Comparison of ENCODE assay signal across 8 cellular contexts in genomic region chr5:154753792-154754191, GRCh38. TPM values are rescaled to one million over a fixed set of nuclear protein-coding genes. Genes with fewer than 3 reads are reported as not detected.
A peak's percentile ranks its signal among the peaks of the same experiment; 100 is the strongest.
DNase-seq lines count a peak whose midpoint lies in the region; ATAC-seq and TF ChIP-seq lines count a peak whose summit lies in the region.

No MANE protein-coding gene starts in this region.

- H3K36me3 Mint-ChIP-seq in activated CD4-positive, alpha-beta memory T cell treated with anti-CD3 and anti-CD28 coated beads, Interleukin-2, amount 10 ng/mL, durations not matched to agents 7 days and 5 days (ENCODE audit: low read depth) = peaks cover 6% of the 10 kb centered on the region

- no peak for TF ChIP-seq CTCF in gastroesophageal sphincter (IDR thresholded peaks at IDR 0.05)

- peak; percentile 37 for DNase-seq in activated effector memory CD4-positive, alpha-beta T cell treated with anti-CD3 and anti-CD28 coated beads, Interleukin-2, amount 50 U/mL, for 16 hours
- DNase-seq in activated effector memory CD4-positive, alpha-beta T cell treated with Interleukin-2 at 50 U/mL for 16 hours = no peak
- no peak for DNase-seq in activated CD4-positive, alpha-beta memory T cell treated with anti-CD3 and anti-CD28 coated beads, Interleukin-2, amount 10 ng/mL, durations not matched to agents 7 days and 5 days
- DNase-seq in pons (ENCODE audit: low spot score) (peak; percentile 48), KG1 (lab: John Stamatoyannopoulos, UW) (no peak)
- no peak for DNase-seq in stimulated activated naive CD4-positive, alpha-beta T cell (lab: John Stamatoyannopoulos, UW)

- TF ChIP-seq EP300 in gastroesophageal sphincter (IDR thresholded peaks at IDR 0.05) = no peak

- H3K27me3 ChIP-seq in gastroesophageal sphincter = no peaks in the 10 kb centered on the region

- CTCF ChIA-PET in activated CD4-positive, alpha-beta memory T cell treated with anti-CD3 and anti-CD28 coated beads, Interleukin-2, amount 10 ng/mL, durations not matched to agents 7 days and 5 days (lab: Charles Lee) = interaction anchor here (1.0 kb wide), 1 partner anchor 193 kb away, joined by 3 read pairs; no protein-coding TSS in a partner anchor

- WGBS in gastroesophageal sphincter (ENCODE audit: low coverage in 1 of 2), 2 donors = 14 to 19% methylated on average over 2 to 5 of the region's 5 CpGs

- ATAC-seq in gastroesophageal sphincter = peak; percentile 59
- ATAC-seq in HG02571 (IDR thresholded peaks at IDR 0.05; ENCODE audit: unreplicated experiment) = no peak

- H3K4me3 Mint-ChIP-seq in activated CD4-positive, alpha-beta memory T cell treated with anti-CD3 and anti-CD28 coated beads, Interleukin-2, amount 10 ng/mL, durations not matched to agents 7 days and 5 days = peak overlapping the region; percentile 81

- peak overlapping the region; percentile 69 to 100 (median 99) for H3K27ac ChIP-seq in gastroesophageal sphincter

- no peaks in the 10 kb centered on the region for H3K36me3 ChIP-seq in gastroesophageal sphincter

- H3K9me3 ChIP-seq in gastroesophageal sphincter = no peaks in the 10 kb centered on the region

- H3K27ac Mint-ChIP-seq in activated CD4-positive, alpha-beta memory T cell treated with anti-CD3 and anti-CD28 coated beads, Interleukin-2, amount 10 ng/mL, durations not matched to agents 7 days and 5 days = peak overlapping the region; percentile 89

- H3K27me3 Mint-ChIP-seq in activated CD4-positive, alpha-beta memory T cell treated with anti-CD3 and anti-CD28 coated beads, Interleukin-2, amount 10 ng/mL, durations not matched to agents 7 days and 5 days = no peaks in the 10 kb centered on the region

- H3K4me3 ChIP-seq in gastroesophageal sphincter = peak overlapping the region in 1 of 2 donors; percentile 92

- peak; percentile 24 to 55 for TF ChIP-seq POLR2A in gastroesophageal sphincter (IDR thresholded peaks at IDR 0.05)

- no peaks in the 10 kb centered on the region for H3K9me3 Mint-ChIP-seq in activated CD4-positive, alpha-beta memory T cell treated with anti-CD3 and anti-CD28 coated beads, Interleukin-2, amount 10 ng/mL, durations not matched to agents 7 days and 5 days

- peaks cover 3 to 48% (median 12%) of the 10 kb centered on the region in 3 donors for H3K4me1 ChIP-seq in gastroesophageal sphincter

- POLR2A ChIA-PET in activated CD4-positive, alpha-beta memory T cell treated with anti-CD3 and anti-CD28 coated beads, Interleukin-2, amount 10 ng/mL, durations not matched to agents 7 days and 5 days (lab: Charles Lee) = interaction anchor here (0.9 to 1.2 kb wide), 3 partner anchors 70 to 106 kb away, joined by 3 to 5 read pairs (median 3); partner anchors contain the start of gene CNOT8

- H3K4me1 Mint-ChIP-seq in activated CD4-positive, alpha-beta memory T cell treated with anti-CD3 and anti-CD28 coated beads, Interleukin-2, amount 10 ng/mL, durations not matched to agents 7 days and 5 days = peaks cover 29% of the 10 kb centered on the region

RNA-seq across cellular contexts. Expression of gene LARP1, which starts 1.4 kb away (rescaled TPM):
- total RNA-seq in activated CD4-positive, alpha-beta memory T cell treated with anti-CD3 and anti-CD28 coated beads, Interleukin-2, amount 10 ng/mL, durations not matched to agents 7 days and 5 days = 100 to 1,000 TPM; 174 to 177 TPM
- total RNA-seq in gastroesophageal sphincter = 100 to 1,000 TPM in 1 of 4 donors, 10 to 100 TPM in 3; 64.6 to 118 (median 80.1) TPM

Comparison
In these comparisons a context has a peak if more than half of its experiments do, and no peak if none do; other contexts are left out.
1. DNase-seq: peak in activated effector memory CD4-positive, alpha-beta T cell treated with anti-CD3 and anti-CD28 coated beads, Interleukin-2, amount 50 U/mL, for 16 hours (single experiment) and pons (single experiment); none in activated effector memory CD4-positive, alpha-beta T cell treated with Interleukin-2 at 50 U/mL for 16 hours (single experiment), activated CD4-positive, alpha-beta memory T cell treated with anti-CD3 and anti-CD28 coated beads, Interleukin-2, amount 10 ng/mL, durations not matched to agents 7 days and 5 days (single experiment), KG1 (single experiment) and stimulated activated naive CD4-positive, alpha-beta T cell (0 of 6).